Comparison of ENCODE assay signal across 13 cellular contexts in the genomic region with DNA sequence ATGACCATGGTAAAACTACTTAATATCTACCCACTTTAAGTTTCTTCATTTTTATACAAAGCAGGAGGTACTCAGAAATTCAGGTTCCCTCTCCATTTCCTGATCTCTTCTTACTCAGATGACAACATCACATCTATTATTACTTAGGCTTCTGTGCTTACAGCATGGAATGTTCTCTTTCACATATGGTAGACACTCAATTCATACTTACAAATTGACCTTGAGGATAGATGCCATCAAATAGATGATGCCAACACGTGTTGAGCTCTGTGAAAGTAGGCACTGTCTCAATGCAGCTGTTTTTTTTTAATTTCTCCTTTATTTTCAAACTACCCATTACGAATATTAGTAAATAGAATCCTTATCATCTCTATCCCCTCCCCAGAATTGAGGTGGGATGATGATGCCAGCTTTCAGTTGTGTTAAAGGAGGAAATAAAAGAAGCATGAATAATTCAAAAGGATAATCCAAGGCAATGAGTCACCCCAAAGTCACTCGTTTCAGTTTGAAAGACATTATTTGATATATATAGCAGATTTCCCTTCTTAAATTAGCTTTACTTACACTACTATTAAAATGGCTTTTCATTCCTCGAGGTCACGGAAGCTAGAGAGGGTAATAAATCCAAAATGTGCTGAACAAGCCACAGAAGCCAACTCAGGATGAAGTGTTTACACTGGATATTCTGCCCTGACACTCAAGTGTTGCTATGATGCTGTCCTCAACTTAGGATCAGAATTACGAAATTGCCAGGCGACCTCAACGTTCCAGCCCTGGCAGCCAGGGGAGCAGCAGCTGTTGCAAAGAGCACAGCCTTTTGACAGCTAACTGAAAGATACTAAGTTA.
DNase-seq lines count a peak whose midpoint lies in the region; ATAC-seq and TF ChIP-seq lines count a peak whose summit lies in the region.
"Had no signal": no experiment of that assay in that cellular context is flagged by ENCODE, and none has a peak within 500 bp of the region (broad histone marks: within the 10 kb centered on the region; RNA-seq: fewer than 3 reads in every experiment).

No MANE protein-coding gene starts in this region.

- intact Hi-C loops in heart left ventricle (cut with DNase I) = no loop called here
- intact Hi-C loops in testis (cut with DNase I; ENCODE audit: low total_unique reads) = no loop called here

- peak overlapping the region; percentile 77 for H3K27ac ChIP-seq in SJSA1
- no peak overlapping the region for H3K27ac ChIP-seq in heart left ventricle
- H3K27ac ChIP-seq in testis = no peak overlapping the region
- H3K27ac ChIP-seq: sigmoid colon had no signal

- H3K9me3 ChIP-seq in SJSA1 (replicated peaks) (no peaks in the 10 kb centered on the region), heart left ventricle (no peaks in the 10 kb centered on the region), testis (no peaks in the 10 kb centered on the region)
- H3K9me3 ChIP-seq: sigmoid colon had no signal

- no peak overlapping the region for H3K4me3 ChIP-seq in SJSA1
- H3K4me3 ChIP-seq in heart left ventricle = no peak overlapping the region
- H3K4me3 ChIP-seq in testis = no peak overlapping the region
- H3K4me3 ChIP-seq: sigmoid colon had no signal

- 31 to 45% (median 39%) methylated on average over 8 of the region's 8 CpGs for WGBS in heart left ventricle, 4 donors
- WGBS in testis, 2 donors = 52 to 67% methylated on average over 8 of the region's 8 CpGs

- peak; percentile 62 to 81 (median 74) for ATAC-seq in heart left ventricle
- ATAC-seq: activated CD8-positive, alpha-beta T cell treated with anti-CD3 and anti-CD28 coated beads for 36 hours; left colon had no signal

- H3K36me3 ChIP-seq in SJSA1 (no peaks in the 10 kb centered on the region), heart left ventricle (no peaks in the 10 kb centered on the region), testis (ENCODE audit: low read depth, missing control alignments) (no peaks in the 10 kb centered on the region)
- H3K36me3 ChIP-seq: sigmoid colon had no signal

- peaks cover 74% of the 10 kb centered on the region for H3K4me1 ChIP-seq in SJSA1 (replicated peaks)
- H3K4me1 ChIP-seq in heart left ventricle = peaks cover 0 to 17% (median 0%) of the 10 kb centered on the region in 12 donors
- no peaks in the 10 kb centered on the region for H3K4me1 ChIP-seq in testis
- H3K4me1 ChIP-seq: sigmoid colon had no signal

- TF ChIP-seq CTCF in heart left ventricle (IDR thresholded peaks at IDR 0.05) = peak in 1 of 12 donors; percentile 5
- TF ChIP-seq CTCF in testis (IDR thresholded peaks at IDR 0.05) = no peak

- H3K27me3 ChIP-seq in SJSA1 (replicated peaks) (no peaks in the 10 kb centered on the region), heart left ventricle (no peaks in the 10 kb centered on the region), testis (no peaks in the 10 kb centered on the region)
- H3K27me3 ChIP-seq: sigmoid colon had no signal

- TF ChIP-seq POLR2A in heart left ventricle (IDR thresholded peaks at IDR 0.05) (no peak), testis (IDR thresholded peaks at IDR 0.05) (no peak)

- DNase-seq in AG08395 (ENCODE audit: low spot score) (peak; percentile 51), HS-27A (ENCODE audit: low read depth) (peak; percentile 80), SJSA1 (ENCODE audit: low read depth in 1 of 2, low spot score in 2 of 2) (peak; percentile 53 to 76), heart left ventricle (peak in 2 of 5 donors; percentile 39 to 42), HUDEP-2 (lab: John Stamatoyannopoulos, UW; ENCODE audit: unreplicated experiment in 76 of 76) (no peak), iPS-NIHi7 (ENCODE audit: extremely low spot score) (no peak), testis (no peak), hippocampal formation (lab: John Stamatoyannopoulos, UW) (no peak)
- DNase-seq: activated CD8-positive, alpha-beta T cell treated with anti-CD3 and anti-CD28 coated beads for 36 hours; COR-L47; cortex of kidney; sigmoid colon had no signal

Comparison
In these comparisons a context has a peak if more than half of its experiments do, and no peak if none do; other contexts are left out.
1. DNase-seq: peak in AG08395 (single experiment), HS-27A (single experiment) and SJSA1 (2 of 2); none in HUDEP-2 (0 of 76), iPS-NIHi7 (single experiment), testis (single experiment) and hippocampal formation (0 of 2).